ENCODE assay signal across 1 cellular context in the genomic region with DNA sequence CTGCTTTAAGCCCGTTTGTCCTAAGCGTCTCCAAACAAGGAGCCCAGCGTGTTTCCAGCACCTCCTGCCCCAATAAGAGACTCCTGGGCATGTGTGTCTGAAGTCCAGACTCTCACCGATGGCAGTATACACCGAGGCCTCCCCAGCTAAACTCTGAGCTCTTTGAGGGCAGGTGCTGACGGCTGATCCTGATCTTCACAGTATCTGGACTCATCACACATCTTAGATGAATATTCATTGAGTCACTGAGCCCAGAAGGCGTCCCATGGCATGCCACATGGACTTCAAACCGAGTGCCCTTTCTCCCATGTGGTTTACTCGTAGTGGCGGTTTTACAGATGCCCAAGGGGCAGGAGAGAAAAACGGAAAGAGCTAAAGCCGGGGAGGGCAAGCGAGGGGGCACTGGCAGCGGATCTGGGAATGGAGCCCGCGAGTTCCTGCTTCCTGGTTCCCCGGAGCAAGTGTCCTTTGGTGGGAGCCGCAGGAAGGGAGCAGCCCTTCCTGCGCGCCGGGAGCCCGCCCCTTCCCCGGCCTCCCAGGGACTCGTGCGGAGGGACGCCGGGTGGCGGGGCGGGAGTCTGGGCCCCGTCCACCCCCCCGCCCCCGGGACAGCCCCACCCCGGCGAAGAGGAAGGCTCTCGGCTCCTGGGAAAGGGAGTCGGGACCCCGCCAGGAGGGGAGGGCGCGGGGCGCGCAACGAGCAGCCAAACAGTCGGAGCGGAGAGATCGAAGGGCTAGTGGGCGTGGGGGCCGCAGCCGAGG.
TF ChIP-seq lines count a peak whose summit lies in the region.

No MANE protein-coding gene starts in this region.

TF ChIP-seq in SK-N-SH, 30 proteins besides CTCF, POLR2A, EP300 and RAD21 (continued from another document):
- TF ChIP-seq, protein P1, sequence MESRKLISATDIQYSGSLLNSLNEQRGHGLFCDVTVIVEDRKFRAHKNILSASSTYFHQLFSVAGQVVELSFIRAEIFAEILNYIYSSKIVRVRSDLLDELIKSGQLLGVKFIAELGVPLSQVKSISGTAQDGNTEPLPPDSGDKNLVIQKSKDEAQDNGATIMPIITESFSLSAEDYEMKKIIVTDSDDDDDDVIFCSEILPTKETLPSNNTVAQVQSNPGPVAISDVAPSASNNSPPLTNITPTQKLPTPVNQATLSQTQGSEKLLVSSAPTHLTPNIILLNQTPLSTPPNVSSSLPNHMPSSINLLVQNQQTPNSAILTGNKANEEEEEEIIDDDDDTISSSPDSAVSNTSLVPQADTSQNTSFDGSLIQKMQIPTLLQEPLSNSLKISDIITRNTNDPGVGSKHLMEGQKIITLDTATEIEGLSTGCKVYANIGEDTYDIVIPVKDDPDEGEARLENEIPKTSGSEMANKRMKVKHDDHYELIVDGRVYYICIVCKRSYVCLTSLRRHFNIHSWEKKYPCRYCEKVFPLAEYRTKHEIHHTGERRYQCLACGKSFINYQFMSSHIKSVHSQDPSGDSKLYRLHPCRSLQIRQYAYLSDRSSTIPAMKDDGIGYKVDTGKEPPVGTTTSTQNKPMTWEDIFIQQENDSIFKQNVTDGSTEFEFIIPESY (IDR thresholded peaks at IDR 0.05; ENCODE audit: borderline replicate concordance, low read depth): no peak
- TF ChIP-seq FOXJ3 (CRISPR knock-in tag; IDR thresholded peaks at IDR 0.05) (no peak), SIN3A (IDR thresholded peaks at IDR 0.05; ENCODE audit: borderline replicate concordance, low read depth, low read length) (0 out of 2 replicates have a peak, but pooled peaks have one; percentile 63), NFIC (IDR thresholded peaks at IDR 0.05; ENCODE audit: borderline replicate concordance) (no peak), RCOR1 (IDR thresholded peaks at IDR 0.05; ENCODE audit: low read length) (no peak), MEF2A (IDR thresholded peaks at IDR 0.05; ENCODE audit: borderline replicate concordance, low read depth) (no peak), GABPA (IDR thresholded peaks at IDR 0.05; ENCODE audit: low read depth) (peak; percentile 50; the same call in 1 of the 2 replicates), YY1 (IDR thresholded peaks at IDR 0.05; ENCODE audit: low read depth) (no peak), TCF12 (IDR thresholded peaks at IDR 0.05) (no peak), JUND (IDR thresholded peaks at IDR 0.05) (no peak), POLR2AphosphoS5 (IDR thresholded peaks at IDR 0.05; ENCODE audit: low read depth, low read length) (peak; percentile 80), FOSL2 (IDR thresholded peaks at IDR 0.05; ENCODE audit: borderline replicate concordance, low read depth) (no peak)
- TF ChIP-seq, protein P2, sequence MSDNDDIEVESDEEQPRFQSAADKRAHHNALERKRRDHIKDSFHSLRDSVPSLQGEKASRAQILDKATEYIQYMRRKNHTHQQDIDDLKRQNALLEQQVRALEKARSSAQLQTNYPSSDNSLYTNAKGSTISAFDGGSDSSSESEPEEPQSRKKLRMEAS (IDR thresholded peaks at IDR 0.05; ENCODE audit: low read depth): peak; percentile 87
- TF ChIP-seq, protein P3, sequence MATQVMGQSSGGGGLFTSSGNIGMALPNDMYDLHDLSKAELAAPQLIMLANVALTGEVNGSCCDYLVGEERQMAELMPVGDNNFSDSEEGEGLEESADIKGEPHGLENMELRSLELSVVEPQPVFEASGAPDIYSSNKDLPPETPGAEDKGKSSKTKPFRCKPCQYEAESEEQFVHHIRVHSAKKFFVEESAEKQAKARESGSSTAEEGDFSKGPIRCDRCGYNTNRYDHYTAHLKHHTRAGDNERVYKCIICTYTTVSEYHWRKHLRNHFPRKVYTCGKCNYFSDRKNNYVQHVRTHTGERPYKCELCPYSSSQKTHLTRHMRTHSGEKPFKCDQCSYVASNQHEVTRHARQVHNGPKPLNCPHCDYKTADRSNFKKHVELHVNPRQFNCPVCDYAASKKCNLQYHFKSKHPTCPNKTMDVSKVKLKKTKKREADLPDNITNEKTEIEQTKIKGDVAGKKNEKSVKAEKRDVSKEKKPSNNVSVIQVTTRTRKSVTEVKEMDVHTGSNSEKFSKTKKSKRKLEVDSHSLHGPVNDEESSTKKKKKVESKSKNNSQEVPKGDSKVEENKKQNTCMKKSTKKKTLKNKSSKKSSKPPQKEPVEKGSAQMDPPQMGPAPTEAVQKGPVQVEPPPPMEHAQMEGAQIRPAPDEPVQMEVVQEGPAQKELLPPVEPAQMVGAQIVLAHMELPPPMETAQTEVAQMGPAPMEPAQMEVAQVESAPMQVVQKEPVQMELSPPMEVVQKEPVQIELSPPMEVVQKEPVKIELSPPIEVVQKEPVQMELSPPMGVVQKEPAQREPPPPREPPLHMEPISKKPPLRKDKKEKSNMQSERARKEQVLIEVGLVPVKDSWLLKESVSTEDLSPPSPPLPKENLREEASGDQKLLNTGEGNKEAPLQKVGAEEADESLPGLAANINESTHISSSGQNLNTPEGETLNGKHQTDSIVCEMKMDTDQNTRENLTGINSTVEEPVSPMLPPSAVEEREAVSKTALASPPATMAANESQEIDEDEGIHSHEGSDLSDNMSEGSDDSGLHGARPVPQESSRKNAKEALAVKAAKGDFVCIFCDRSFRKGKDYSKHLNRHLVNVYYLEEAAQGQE (IDR thresholded peaks at IDR 0.05; ENCODE audit: low read depth, low read length): peak; percentile 34; the same call in 1 of the 2 replicates
